Comparison of ENCODE assay signal across 2 cellular contexts in the genomic region with DNA sequence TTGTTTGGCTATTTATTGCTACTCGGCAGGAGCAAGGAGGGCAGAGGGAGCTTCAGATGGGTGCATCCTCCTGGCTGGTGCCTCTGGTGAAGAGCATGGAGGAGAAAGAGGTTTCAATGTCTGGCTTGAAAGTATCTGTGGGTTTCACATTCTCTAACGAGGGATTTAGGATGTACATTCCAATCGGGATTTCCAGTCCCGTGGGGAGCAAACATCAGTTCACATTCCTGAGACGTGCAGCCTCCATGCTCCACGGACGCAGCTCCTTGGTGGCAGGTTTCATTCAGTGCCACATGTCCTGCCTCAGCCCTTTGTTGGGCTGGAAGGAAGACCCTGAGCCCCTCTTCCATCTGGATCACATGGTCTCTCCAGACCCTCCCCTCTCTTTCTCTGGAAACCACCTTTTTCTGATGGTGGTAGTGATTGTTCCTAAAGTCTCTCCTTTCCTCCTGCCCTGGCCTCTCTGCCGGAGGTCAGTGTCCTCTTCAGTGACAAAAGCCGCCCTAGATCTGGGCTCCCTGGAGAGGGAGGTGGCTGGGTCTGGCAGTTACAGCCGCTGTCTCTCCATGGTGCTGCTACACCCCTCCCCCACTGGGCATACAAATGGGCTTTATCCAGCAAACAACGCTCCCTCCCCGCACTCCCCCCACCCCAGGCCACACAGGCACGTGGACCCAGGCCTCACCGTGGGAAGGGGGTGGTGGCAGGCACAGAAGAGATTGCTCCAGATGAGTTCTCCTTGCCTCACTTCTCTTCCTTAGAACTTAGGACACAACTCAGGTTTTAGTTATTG.
TF ChIP-seq lines count a peak whose summit lies in the region.

No MANE protein-coding gene starts in this region.

TF ChIP-seq in GM23338, 12 proteins besides CTCF, POLR2A, EP300 and RAD21:
- TF ChIP-seq, protein P1, sequence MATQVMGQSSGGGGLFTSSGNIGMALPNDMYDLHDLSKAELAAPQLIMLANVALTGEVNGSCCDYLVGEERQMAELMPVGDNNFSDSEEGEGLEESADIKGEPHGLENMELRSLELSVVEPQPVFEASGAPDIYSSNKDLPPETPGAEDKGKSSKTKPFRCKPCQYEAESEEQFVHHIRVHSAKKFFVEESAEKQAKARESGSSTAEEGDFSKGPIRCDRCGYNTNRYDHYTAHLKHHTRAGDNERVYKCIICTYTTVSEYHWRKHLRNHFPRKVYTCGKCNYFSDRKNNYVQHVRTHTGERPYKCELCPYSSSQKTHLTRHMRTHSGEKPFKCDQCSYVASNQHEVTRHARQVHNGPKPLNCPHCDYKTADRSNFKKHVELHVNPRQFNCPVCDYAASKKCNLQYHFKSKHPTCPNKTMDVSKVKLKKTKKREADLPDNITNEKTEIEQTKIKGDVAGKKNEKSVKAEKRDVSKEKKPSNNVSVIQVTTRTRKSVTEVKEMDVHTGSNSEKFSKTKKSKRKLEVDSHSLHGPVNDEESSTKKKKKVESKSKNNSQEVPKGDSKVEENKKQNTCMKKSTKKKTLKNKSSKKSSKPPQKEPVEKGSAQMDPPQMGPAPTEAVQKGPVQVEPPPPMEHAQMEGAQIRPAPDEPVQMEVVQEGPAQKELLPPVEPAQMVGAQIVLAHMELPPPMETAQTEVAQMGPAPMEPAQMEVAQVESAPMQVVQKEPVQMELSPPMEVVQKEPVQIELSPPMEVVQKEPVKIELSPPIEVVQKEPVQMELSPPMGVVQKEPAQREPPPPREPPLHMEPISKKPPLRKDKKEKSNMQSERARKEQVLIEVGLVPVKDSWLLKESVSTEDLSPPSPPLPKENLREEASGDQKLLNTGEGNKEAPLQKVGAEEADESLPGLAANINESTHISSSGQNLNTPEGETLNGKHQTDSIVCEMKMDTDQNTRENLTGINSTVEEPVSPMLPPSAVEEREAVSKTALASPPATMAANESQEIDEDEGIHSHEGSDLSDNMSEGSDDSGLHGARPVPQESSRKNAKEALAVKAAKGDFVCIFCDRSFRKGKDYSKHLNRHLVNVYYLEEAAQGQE (IDR thresholded peaks at IDR 0.05; ENCODE audit: unreplicated experiment), result no peak
- peak; percentile 39; the same call in 1 of the 2 replicates for TF ChIP-seq POLR2AphosphoS5 (IDR thresholded peaks at IDR 0.05; ENCODE audit: low read depth)
TF ChIP-seq in GM23338: peak in this region for 1.

TF ChIP-seq in GM12878, 131 proteins besides CTCF, POLR2A, EP300 and RAD21:
- TF ChIP-seq MTA3 (IDR thresholded peaks at IDR 0.05; ENCODE audit: borderline replicate concordance, low read length) (no peak), BRCA1 (IDR thresholded peaks at IDR 0.05; ENCODE audit: low read depth, low read length) (no peak), POU2F2 (IDR thresholded peaks at IDR 0.05; ENCODE audit: borderline replicate concordance, low read depth, low read length) (no peak), MEF2A (IDR thresholded peaks at IDR 0.05; ENCODE audit: insufficient read depth, low read depth, low read length) (no peak), CBX5 (IDR thresholded peaks at IDR 0.05; ENCODE audit: low read depth) (no peak), TAF1 (IDR thresholded peaks at IDR 0.05; ENCODE audit: borderline replicate concordance, low read depth, low read length) (no peak), STAT1 (conservative IDR thresholded peaks at IDR 0.05) (no peak)
- TF ChIP-seq, protein P2, sequence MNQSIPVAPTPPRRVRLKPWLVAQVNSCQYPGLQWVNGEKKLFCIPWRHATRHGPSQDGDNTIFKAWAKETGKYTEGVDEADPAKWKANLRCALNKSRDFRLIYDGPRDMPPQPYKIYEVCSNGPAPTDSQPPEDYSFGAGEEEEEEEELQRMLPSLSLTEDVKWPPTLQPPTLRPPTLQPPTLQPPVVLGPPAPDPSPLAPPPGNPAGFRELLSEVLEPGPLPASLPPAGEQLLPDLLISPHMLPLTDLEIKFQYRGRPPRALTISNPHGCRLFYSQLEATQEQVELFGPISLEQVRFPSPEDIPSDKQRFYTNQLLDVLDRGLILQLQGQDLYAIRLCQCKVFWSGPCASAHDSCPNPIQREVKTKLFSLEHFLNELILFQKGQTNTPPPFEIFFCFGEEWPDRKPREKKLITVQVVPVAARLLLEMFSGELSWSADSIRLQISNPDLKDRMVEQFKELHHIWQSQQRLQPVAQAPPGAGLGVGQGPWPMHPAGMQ (IDR thresholded peaks at IDR 0.05; ENCODE audit: borderline replicate concordance), result no peak
- TF ChIP-seq, protein P3, sequence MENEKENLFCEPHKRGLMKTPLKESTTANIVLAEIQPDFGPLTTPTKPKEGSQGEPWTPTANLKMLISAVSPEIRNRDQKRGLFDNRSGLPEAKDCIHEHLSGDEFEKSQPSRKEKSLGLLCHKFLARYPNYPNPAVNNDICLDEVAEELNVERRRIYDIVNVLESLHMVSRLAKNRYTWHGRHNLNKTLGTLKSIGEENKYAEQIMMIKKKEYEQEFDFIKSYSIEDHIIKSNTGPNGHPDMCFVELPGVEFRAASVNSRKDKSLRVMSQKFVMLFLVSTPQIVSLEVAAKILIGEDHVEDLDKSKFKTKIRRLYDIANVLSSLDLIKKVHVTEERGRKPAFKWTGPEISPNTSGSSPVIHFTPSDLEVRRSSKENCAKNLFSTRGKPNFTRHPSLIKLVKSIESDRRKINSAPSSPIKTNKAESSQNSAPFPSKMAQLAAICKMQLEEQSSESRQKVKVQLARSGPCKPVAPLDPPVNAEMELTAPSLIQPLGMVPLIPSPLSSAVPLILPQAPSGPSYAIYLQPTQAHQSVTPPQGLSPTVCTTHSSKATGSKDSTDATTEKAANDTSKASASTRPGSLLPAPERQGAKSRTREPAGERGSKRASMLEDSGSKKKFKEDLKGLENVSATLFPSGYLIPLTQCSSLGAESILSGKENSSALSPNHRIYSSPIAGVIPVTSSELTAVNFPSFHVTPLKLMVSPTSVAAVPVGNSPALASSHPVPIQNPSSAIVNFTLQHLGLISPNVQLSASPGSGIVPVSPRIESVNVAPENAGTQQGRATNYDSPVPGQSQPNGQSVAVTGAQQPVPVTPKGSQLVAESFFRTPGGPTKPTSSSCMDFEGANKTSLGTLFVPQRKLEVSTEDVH (IDR thresholded peaks at IDR 0.05; ENCODE audit: low read depth, partially characterized antibody), result no peak
- TF ChIP-seq, protein P1 (IDR thresholded peaks at IDR 0.05; ENCODE audit: low read depth, low read length), result no peak
- TF ChIP-seq, protein P4, sequence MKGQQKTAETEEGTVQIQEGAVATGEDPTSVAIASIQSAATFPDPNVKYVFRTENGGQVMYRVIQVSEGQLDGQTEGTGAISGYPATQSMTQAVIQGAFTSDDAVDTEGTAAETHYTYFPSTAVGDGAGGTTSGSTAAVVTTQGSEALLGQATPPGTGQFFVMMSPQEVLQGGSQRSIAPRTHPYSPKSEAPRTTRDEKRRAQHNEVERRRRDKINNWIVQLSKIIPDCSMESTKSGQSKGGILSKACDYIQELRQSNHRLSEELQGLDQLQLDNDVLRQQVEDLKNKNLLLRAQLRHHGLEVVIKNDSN (IDR thresholded peaks at IDR 0.05; ENCODE audit: borderline replicate concordance, extremely low read length, insufficient read depth, low read depth, low read length), result no peak
- TF ChIP-seq, protein P5, sequence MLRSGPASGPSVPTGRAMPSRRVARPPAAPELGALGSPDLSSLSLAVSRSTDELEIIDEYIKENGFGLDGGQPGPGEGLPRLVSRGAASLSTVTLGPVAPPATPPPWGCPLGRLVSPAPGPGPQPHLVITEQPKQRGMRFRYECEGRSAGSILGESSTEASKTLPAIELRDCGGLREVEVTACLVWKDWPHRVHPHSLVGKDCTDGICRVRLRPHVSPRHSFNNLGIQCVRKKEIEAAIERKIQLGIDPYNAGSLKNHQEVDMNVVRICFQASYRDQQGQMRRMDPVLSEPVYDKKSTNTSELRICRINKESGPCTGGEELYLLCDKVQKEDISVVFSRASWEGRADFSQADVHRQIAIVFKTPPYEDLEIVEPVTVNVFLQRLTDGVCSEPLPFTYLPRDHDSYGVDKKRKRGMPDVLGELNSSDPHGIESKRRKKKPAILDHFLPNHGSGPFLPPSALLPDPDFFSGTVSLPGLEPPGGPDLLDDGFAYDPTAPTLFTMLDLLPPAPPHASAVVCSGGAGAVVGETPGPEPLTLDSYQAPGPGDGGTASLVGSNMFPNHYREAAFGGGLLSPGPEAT (IDR thresholded peaks at IDR 0.05; ENCODE audit: low read depth), result no peak
